Comparison of ENCODE assay signal across 13 cellular contexts in genomic region chr2:53964237-53964952, GRCh38. TPM values are rescaled to one million over a fixed set of nuclear protein-coding genes. Genes with fewer than 3 reads are reported as not detected.
A peak's percentile ranks its signal among the peaks of the same experiment; 100 is the strongest.
DNase-seq lines count a peak whose midpoint lies in the region; ATAC-seq and TF ChIP-seq lines count a peak whose summit lies in the region.
"Had no signal": no experiment of that assay in that cellular context is flagged by ENCODE, and none has a peak within 500 bp of the region (broad histone marks: within the 10 kb centered on the region; RNA-seq: fewer than 3 reads in every experiment).

No MANE protein-coding gene starts in this region.

- H3K36me3 Mint-ChIP-seq in CD14-positive monocyte (peaks cover 3 to 4% of the 10 kb centered on the region in 2 donors), T-helper 17 cell (ENCODE audit: low read depth) (peaks cover 4% of the 10 kb centered on the region)

- H3K27ac Mint-ChIP-seq in CD14-positive monocyte (peak overlapping the region in 6 of 7 donors; percentile 1 to 70 (median 35)), T-helper 17 cell (peak overlapping the region; percentile 45)

- ATAC-seq in GM18868 (IDR thresholded peaks at IDR 0.05; ENCODE audit: unreplicated experiment) (peak; percentile 40), T-helper 17 cell (no peak), GM21576 (IDR thresholded peaks at IDR 0.05; ENCODE audit: unreplicated experiment) (no peak)

- TF ChIP-seq CTCF in CD14-positive monocyte (IDR thresholded peaks at IDR 0.05), result no peak
- no peak for TF ChIP-seq CTCF in left ventricle myocardium inferior (IDR thresholded peaks at IDR 0.05; ENCODE audit: borderline replicate concordance)

- no peaks in the 10 kb centered on the region for H3K9me3 ChIP-seq in T-helper 17 cell (ENCODE audit: control insufficient read depth, low read length, poor library complexity, severe bottlenecking)
- H3K9me3 ChIP-seq in left ventricle myocardium inferior (replicated peaks), result no peaks in the 10 kb centered on the region
- H3K9me3 ChIP-seq in HAP-1, result no peaks in the 10 kb centered on the region
- H3K9me3 ChIP-seq: right atrium auricular region, thyroid gland had no signal

- no peaks in the 10 kb centered on the region for H3K9me3 Mint-ChIP-seq in CD14-positive monocyte

- H3K27me3 Mint-ChIP-seq in CD14-positive monocyte (ENCODE audit: low read depth in 3 of 3), result no peaks in the 10 kb centered on the region
- no peaks in the 10 kb centered on the region for H3K27me3 Mint-ChIP-seq in T-helper 17 cell

- H3K4me3 ChIP-seq in left ventricle myocardium inferior (no peak overlapping the region), HAP-1 (no peak overlapping the region)
- H3K4me3 ChIP-seq: right atrium auricular region, thyroid gland had no signal

- H3K36me3 ChIP-seq in left ventricle myocardium inferior (no peaks in the 10 kb centered on the region), HAP-1 (replicated peaks) (no peaks in the 10 kb centered on the region)
- H3K36me3 ChIP-seq: right atrium auricular region, thyroid gland had no signal

- H3K4me1 Mint-ChIP-seq in CD14-positive monocyte (peaks cover 52% of the 10 kb centered on the region), T-helper 17 cell (peaks cover 62% of the 10 kb centered on the region)

- peaks cover 80% of the 10 kb centered on the region for H3K4me1 ChIP-seq in left ventricle myocardium inferior
- peaks cover 17% of the 10 kb centered on the region for H3K4me1 ChIP-seq in HAP-1

- in situ Hi-C loops in HAP-1 (cut with MboI; ENCODE audit: low sequenced_read_pairs), result no loop called here

- H3K27me3 ChIP-seq in left ventricle myocardium inferior (ENCODE audit: low read depth) (no peaks in the 10 kb centered on the region), HAP-1 (ENCODE audit: low read depth) (no peaks in the 10 kb centered on the region)
- H3K27me3 ChIP-seq: right atrium auricular region, thyroid gland had no signal

- intact Hi-C loops in CD14-positive monocyte (cut with micrococcal nuclease) (no loop called here), left ventricle myocardium inferior (cut with micrococcal nuclease) (no loop called here)

- DNase-seq in CD14-positive monocyte (ENCODE audit: low spot score) (no peak), T-helper 17 cell (no peak), iris pigment epithelial cell (ENCODE audit: low read depth) (peak; percentile 24), NCI-H69 (lab: John Stamatoyannopoulos, UW) (no peak), left ventricle myocardium inferior (no peak), HAP-1 (ENCODE audit: low spot score in 2 of 2) (no peak)
- DNase-seq: activated effector memory CD4-positive, alpha-beta T cell treated with Interleukin-2 at 50 U/mL for 16 hours; NCI-H1436; T1000; thyroid gland had no signal

- H3K27ac ChIP-seq in left ventricle myocardium inferior (replicated peaks), result no peak overlapping the region
- H3K27ac ChIP-seq: right atrium auricular region, thyroid gland had no signal

- H3K4me3 Mint-ChIP-seq in CD14-positive monocyte, result no peak overlapping the region
- H3K4me3 Mint-ChIP-seq in T-helper 17 cell, result peak overlapping the region; percentile 63

RNA-seq across cellular contexts. Expression of gene PSME4, which starts 6.4 kb away (rescaled TPM):
- 1 to 10 TPM; 2.1 to 3.1 TPM for polyA plus RNA-seq in CD14-positive monocyte
- total RNA-seq in T-helper 17 cell, result 10 to 100 TPM; 64.5 to 80.4 TPM
- 63.6 TPM for total RNA-seq in left ventricle myocardium inferior
